Comparison of ENCODE assay signal across 30 cellular contexts in the genomic region with DNA sequence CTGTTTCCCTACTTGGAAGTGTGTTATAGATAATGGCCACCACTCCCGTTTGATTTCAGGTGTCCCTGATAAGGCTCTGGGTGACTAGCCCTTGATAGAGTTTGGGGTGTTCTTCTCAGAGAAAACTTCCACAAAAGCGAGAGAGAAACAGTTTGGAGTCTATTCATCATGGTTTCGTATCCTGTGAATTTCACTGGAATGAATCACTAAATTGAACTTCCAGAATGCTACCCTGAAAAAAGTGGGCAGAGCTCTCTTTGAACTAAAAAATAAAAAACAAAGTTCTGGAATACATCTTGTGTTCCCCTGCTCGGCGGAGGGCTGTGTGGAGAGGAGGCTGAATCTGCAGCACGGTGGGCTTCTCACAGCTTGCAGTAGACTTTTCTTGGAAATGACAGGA. TPM values are rescaled to one million over a fixed set of nuclear protein-coding genes. Genes with fewer than 3 reads are reported as not detected.
DNase-seq lines count a peak whose midpoint lies in the region; ATAC-seq, FAIRE-seq and TF ChIP-seq lines count a peak whose summit lies in the region.
"Had no signal": no experiment of that assay in that cellular context is flagged by ENCODE, and none has a peak within 500 bp of the region (broad histone marks: within the 10 kb centered on the region; RNA-seq: fewer than 3 reads in every experiment).

No MANE protein-coding gene starts in this region.

- H2AFZ ChIP-seq in SK-N-SH (ENCODE audit: low read depth) = peak overlapping the region; percentile 53; the same call in 1 of the 2 replicates
- H2AFZ ChIP-seq in astrocyte (ENCODE audit: low read depth, low read length) = no peak overlapping the region
- no peak overlapping the region for H2AFZ ChIP-seq in OCI-LY7 (ENCODE audit: low read length)

- no peaks in the 10 kb centered on the region for H3K27me3 ChIP-seq in SK-N-SH (ENCODE audit: insufficient read depth)
- H3K27me3 ChIP-seq in astrocyte (ENCODE audit: insufficient read depth, low read length) = no peaks in the 10 kb centered on the region
- H3K27me3 ChIP-seq in thyroid gland = no peaks in the 10 kb centered on the region
- H3K27me3 ChIP-seq: sigmoid colon, SJCRH30 had no signal

- POLR2A ChIA-PET in SK-N-SH (lab: Yijun Ruan, JAX) (no interaction called here), OCI-LY7 (lab: Charles Lee) (no interaction called here)

- H3F3A ChIP-seq in SK-N-SH (replicated peaks; ENCODE audit: insufficient read depth) = peaks cover 14% of the 10 kb centered on the region

- H3K36me3 Mint-ChIP-seq in astrocyte (ENCODE audit: low read depth, unreplicated experiment) = no peaks in the 10 kb centered on the region
- H3K36me3 Mint-ChIP-seq: activated naive CD8-positive, alpha-beta T cell; IgD-negative memory B cell had no signal

- H3K9me2 ChIP-seq in SK-N-SH (no peaks in the 10 kb centered on the region), OCI-LY7 (ENCODE audit: insufficient read depth, low read length) (no peaks in the 10 kb centered on the region)

- FAIRE-seq in astrocyte (lab: Jason Lieb, UNC) = peak; percentile 73
- FAIRE-seq: D721Med, frontal cortex, GM12892 had no signal

- H3K27ac Mint-ChIP-seq in astrocyte (ENCODE audit: unreplicated experiment) = peak overlapping the region; percentile 75
- H3K27ac Mint-ChIP-seq: activated CD4-positive, alpha-beta memory T cell treated with anti-CD3 and anti-CD28 coated beads, Interleukin-2, amount 10 ng/mL, durations not matched to agents 7 days and 5 days; activated naive CD8-positive, alpha-beta T cell; activated T-helper 2 cell treated with anti-CD3 and anti-CD28 coated beads, Interferon-gamma antibody, Interleukin-2, Interleukin-4, amounts not matched to agents 10 μg/mL and 5 μg/mL and 100 μg/mL, durations not matched to agents 14 hours and 24 hours and 36 hours; CD4-positive, alpha-beta T cell; IgD-negative memory B cell; progenitor cell of endocrine pancreas had no signal

- ATAC-seq in SK-N-SH treated with all-trans-retinoic acid at 6 μM for 48 hours = no peak; the same call in 2 of the 3 replicates
- ATAC-seq in GM19452 (IDR thresholded peaks at IDR 0.05; ENCODE audit: unreplicated experiment) = no peak
- ATAC-seq: left colon had no signal

- no peak for TF ChIP-seq CTCF in SK-N-SH (IDR thresholded peaks at IDR 0.05)
- no peak for TF ChIP-seq CTCF in astrocyte (IDR thresholded peaks at IDR 0.05; ENCODE audit: insufficient read depth, low read depth, low read length)
- no peak for TF ChIP-seq CTCF in fibroblast of pulmonary artery (IDR thresholded peaks at IDR 0.05; ENCODE audit: low read length, missing control alignments)
- TF ChIP-seq CTCF in thyroid gland (IDR thresholded peaks at IDR 0.05) = no peak
- TF ChIP-seq CTCF in OCI-LY7 (conservative IDR thresholded peaks at IDR 0.05; ENCODE audit: low read length) = no peak

- no TSS peak for BruUV-seq in OCI-LY7 (replicated peaks; lab: Mats Ljungman, UMichigan)

- no peak for TF ChIP-seq EP300 in SK-N-SH (IDR thresholded peaks at IDR 0.05; ENCODE audit: borderline replicate concordance in 1 of 2, low read depth in 1 of 2, low read length in 1 of 2)

- H3K4me3 ChIP-seq in SK-N-SH (ENCODE audit: low read depth in 2 of 2, low read length in 1 of 2) (no peak overlapping the region), astrocyte (ENCODE audit: insufficient read depth, low read depth, low read length) (no peak overlapping the region), fibroblast of pulmonary artery (replicated peaks; ENCODE audit: low read depth, low read length) (no peak overlapping the region), thyroid gland (replicated peaks in 1 of 3) (no peak overlapping the region), OCI-LY7 (ENCODE audit: low read depth, low read length, poor library complexity, severe bottlenecking) (no peak overlapping the region)
- H3K4me3 ChIP-seq: sigmoid colon, SJCRH30 had no signal

- H3K9ac ChIP-seq in SK-N-SH (no peak overlapping the region), astrocyte (ENCODE audit: low read length) (peak overlapping the region; percentile 0)

- no peaks in the 10 kb centered on the region for H4K20me1 ChIP-seq in SK-N-SH (ENCODE audit: insufficient read depth)
- no peaks in the 10 kb centered on the region for H4K20me1 ChIP-seq in astrocyte (ENCODE audit: insufficient read depth, low read length)
- H4K20me1 ChIP-seq in OCI-LY7 (ENCODE audit: insufficient read depth, low read length) = no peaks in the 10 kb centered on the region

- H3K4me1 ChIP-seq in SK-N-SH (ENCODE audit: control insufficient read depth in 1 of 2, insufficient read depth in 2 of 2, low read depth in 1 of 2, low read length in 1 of 2) (peaks cover 0 to 8% of the 10 kb centered on the region in 2 experiments; a peak in 1 of 4 replicates), astrocyte (ENCODE audit: insufficient read depth, low read length) (peaks cover 27% of the 10 kb centered on the region), thyroid gland (peaks cover 0 to 3% of the 10 kb centered on the region in 2 donors), OCI-LY7 (ENCODE audit: insufficient read depth, low read length, poor library complexity, severe bottlenecking) (no peaks in the 10 kb centered on the region)
- H3K4me1 ChIP-seq: sigmoid colon had no signal

- intact Hi-C loops in thyroid gland (cut with DNase I) = no loop called here
- intact Hi-C loops in OCI-LY7 (cut with micrococcal nuclease; ENCODE audit: unreplicated experiment) = no loop called here

- CTCF ChIA-PET in SK-N-SH (lab: Yijun Ruan, JAX) = no interaction called here
- CTCF ChIA-PET in OCI-LY7 (lab: Charles Lee; ENCODE audit: unreplicated experiment) = no interaction called here

- H3K36me3 ChIP-seq in SK-N-SH (replicated peaks in 1 of 2; ENCODE audit: control insufficient read depth in 1 of 2, insufficient read depth in 2 of 2, low read length in 1 of 2) (no peaks in the 10 kb centered on the region), astrocyte (ENCODE audit: insufficient read depth, low read length) (no peaks in the 10 kb centered on the region), thyroid gland (no peaks in the 10 kb centered on the region), OCI-LY7 (ENCODE audit: insufficient read depth, low read length) (no peaks in the 10 kb centered on the region)
- H3K36me3 ChIP-seq: sigmoid colon, SJCRH30 had no signal

- TF ChIP-seq POLR2A in thyroid gland (IDR thresholded peaks at IDR 0.05) = no peak

- DNase-seq in SK-N-SH (no peak), astrocyte (ENCODE audit: low read depth) (peak; percentile 52), fibroblast of pulmonary artery (ENCODE audit: low read depth) (peak; percentile 34), thyroid gland (no peak), OCI-LY7 (ENCODE audit: low spot score) (no peak), NOMO-1 treated with DMSO at 0.1 percent for 48 hours (lab: John Stamatoyannopoulos, UW; ENCODE audit: unreplicated experiment) (no peak)
- DNase-seq: activated CD4-positive, alpha-beta memory T cell treated with anti-CD3 and anti-CD28 coated beads, Interleukin-2, amount 10 ng/mL, durations not matched to agents 7 days and 5 days; activated CD4-positive, alpha-beta T cell treated with anti-CD3 and anti-CD28 coated beads for 1 hour; CD4-positive, alpha-beta T cell; H7; left colon; mesendoderm; NCI-H2029 treated with DMSO at 0.1 percent for 48 hours; NCI-H2227 treated with DMSO at 0.1 percent for 48 hours; NCI-H748 treated with DMSO at 0.1 percent for 48 hours; sigmoid colon; SJCRH30; stimulated activated naive CD4-positive, alpha-beta T cell treated with Interleukin-2 at 50 U/mL for 16 hours; T-helper 1 cell had no signal

- H3K9me3 Mint-ChIP-seq in astrocyte (ENCODE audit: unreplicated experiment) = peaks cover 4% of the 10 kb centered on the region
- H3K9me3 Mint-ChIP-seq: activated CD4-positive, alpha-beta memory T cell treated with anti-CD3 and anti-CD28 coated beads, Interleukin-2, amount 10 ng/mL, durations not matched to agents 7 days and 5 days; activated T-helper 2 cell treated with anti-CD3 and anti-CD28 coated beads, Interferon-gamma antibody, Interleukin-2, Interleukin-4, amounts not matched to agents 10 μg/mL and 5 μg/mL and 100 μg/mL, durations not matched to agents 14 hours and 24 hours and 36 hours had no signal

- H3K9me3 ChIP-seq in SK-N-SH = no peaks in the 10 kb centered on the region
- no peaks in the 10 kb centered on the region for H3K9me3 ChIP-seq in astrocyte (ENCODE audit: insufficient read depth, low read depth, low read length)
- no peaks in the 10 kb centered on the region for H3K9me3 ChIP-seq in thyroid gland
- no peaks in the 10 kb centered on the region for H3K9me3 ChIP-seq in OCI-LY7 (ENCODE audit: low read length)
- H3K9me3 ChIP-seq: sigmoid colon, SJCRH30 had no signal

- H3K4me2 ChIP-seq in SK-N-SH = peak overlapping the region; percentile 29; the same call in 1 of the 2 replicates
- H3K4me2 ChIP-seq in astrocyte (ENCODE audit: low read length) = peak overlapping the region; percentile 63
- no peak overlapping the region for H3K4me2 ChIP-seq in OCI-LY7 (ENCODE audit: low read length)

- H3K79me2 ChIP-seq in SK-N-SH (ENCODE audit: insufficient read depth) (no peaks in the 10 kb centered on the region), astrocyte (ENCODE audit: insufficient read depth, low read length) (no peaks in the 10 kb centered on the region), OCI-LY7 (ENCODE audit: insufficient read depth, low read depth, low read length) (no peaks in the 10 kb centered on the region)

- H3K27me3 Mint-ChIP-seq in astrocyte (ENCODE audit: low read depth, unreplicated experiment) = no peaks in the 10 kb centered on the region

- H3K27ac ChIP-seq in SK-N-SH (ENCODE audit: low read depth in 2 of 2, low read length in 1 of 2) (peak overlapping the region in 1 of 2 experiments; percentile 37; a peak in 2 of 4 replicates), astrocyte (ENCODE audit: low read depth, low read length) (no peak overlapping the region), thyroid gland (peak overlapping the region in 2 of 3 donors; percentile 28 to 39), OCI-LY7 (ENCODE audit: low read depth, low read length, poor library complexity, severe bottlenecking) (no peak overlapping the region)
- H3K27ac ChIP-seq: 22Rv1, epithelial cell of prostate, sigmoid colon, SJCRH30 had no signal

- H3K4me3 Mint-ChIP-seq in astrocyte (ENCODE audit: unreplicated experiment) = no peak overlapping the region
- H3K4me3 Mint-ChIP-seq: activated CD4-positive, alpha-beta memory T cell treated with anti-CD3 and anti-CD28 coated beads, Interleukin-2, amount 10 ng/mL, durations not matched to agents 7 days and 5 days; activated naive CD8-positive, alpha-beta T cell; CD4-positive, alpha-beta T cell; IgD-negative memory B cell had no signal

- 61% methylated on average over 6 of the region's 6 CpGs for WGBS in SK-N-SH (ENCODE audit: low lambda C conversion rate)
- 83 to 84% methylated on average over 6 of the region's 6 CpGs for WGBS in thyroid gland, 2 donors

- TF ChIP-seq RAD21 in SK-N-SH (IDR thresholded peaks at IDR 0.05; ENCODE audit: low read length) = no peak

- H3K4me1 Mint-ChIP-seq in astrocyte (ENCODE audit: low read depth, unreplicated experiment) = peaks cover 34% of the 10 kb centered on the region
- H3K4me1 Mint-ChIP-seq: activated CD4-positive, alpha-beta memory T cell treated with anti-CD3 and anti-CD28 coated beads, Interleukin-2, amount 10 ng/mL, durations not matched to agents 7 days and 5 days; IgD-negative memory B cell had no signal

RNA-seq across cellular contexts. Expression of gene FAM98B, which starts 52.8 kb away (rescaled TPM):
- polyA plus RNA-seq in SK-N-SH (2012; rRNA removed) = 5.7 and 7.8 TPM in 2 replicates
- 11.6 and 13.5 TPM in 2 replicates for polyA plus RNA-seq in SK-N-SH (2012; cell fraction: cytosol; rRNA removed)
- polyA plus RNA-seq in SK-N-SH (2012; cell fraction: nucleus; rRNA removed) = 0.76 and 2.2 TPM in 2 replicates
- total RNA-seq in astrocyte (15.5 and 21.6 TPM in 2 replicates), thyroid gland (10 to 100 TPM in 2 of 4 donors, 1 to 10 TPM in 2; 9.3 to 12.6 (median 10.9) TPM), OCI-LY7 (2022) (29.1 and 39.1 TPM in 2 replicates)
- total RNA-seq in OCI-LY7 (2014; rRNA removed; shearing (Covaris generic)) = 8.5 and 17.0 TPM in 2 replicates

Comparison
In these comparisons a context has a peak if more than half of its experiments do, and no peak if none do; other contexts are left out.
1. DNase-seq: peak in astrocyte (single experiment) and fibroblast of pulmonary artery (single experiment); none in SK-N-SH (single experiment), thyroid gland (0 of 2), OCI-LY7 (single experiment) and NOMO-1 treated with DMSO at 0.1 percent for 48 hours (single experiment).
2. H3K27ac ChIP-seq: peak in thyroid gland (2 of 3); none in astrocyte (single experiment) and OCI-LY7 (single experiment).